ENCODE assay signal across 16 cellular contexts in the genomic region with DNA sequence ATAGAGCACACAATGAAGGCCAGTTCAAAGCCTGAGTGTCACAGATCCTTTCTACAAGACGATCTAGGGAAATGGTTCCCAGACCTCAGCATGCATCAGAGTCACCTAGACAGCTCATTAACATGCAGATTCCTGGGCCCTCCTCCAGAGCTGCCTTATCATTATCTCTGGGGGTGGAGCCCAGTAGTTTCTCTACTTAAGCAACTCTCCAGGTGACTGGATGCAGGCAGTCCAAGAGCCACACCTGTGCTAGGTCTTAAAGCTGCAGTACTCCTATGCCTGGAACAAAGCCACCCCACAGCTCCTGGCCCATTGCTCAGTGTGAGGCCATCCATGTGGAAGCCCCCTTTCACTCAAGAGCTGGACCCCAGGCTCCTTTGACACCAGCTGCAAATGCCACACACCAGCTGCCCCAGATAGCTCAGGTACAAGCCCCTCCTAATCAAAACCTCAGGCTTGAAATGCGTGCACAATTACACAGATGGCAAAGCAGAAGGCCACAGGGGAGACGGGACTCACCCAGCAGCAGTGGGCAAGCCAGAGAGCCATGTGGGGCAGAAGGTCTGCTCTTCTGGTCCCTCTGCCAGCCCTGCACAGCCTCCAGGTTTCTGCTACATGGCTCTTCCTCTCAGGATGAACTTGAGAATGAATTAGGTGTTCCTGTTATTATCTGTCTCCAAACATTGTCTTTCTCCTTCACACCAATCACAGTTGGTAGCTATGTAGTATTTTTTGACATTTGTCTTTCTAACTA.
A peak's percentile ranks its signal among the peaks of the same experiment; 100 is the strongest.
DNase-seq lines count a peak whose midpoint lies in the region; ATAC-seq and TF ChIP-seq lines count a peak whose summit lies in the region.
"Had no signal": no experiment of that assay in that cellular context is flagged by ENCODE, and none has a peak within 500 bp of the region (broad histone marks: within the 10 kb centered on the region; RNA-seq: fewer than 3 reads in every experiment).

No MANE protein-coding gene starts in this region.

- no peak overlapping the region for H3K27ac Mint-ChIP-seq in activated naive CD4-positive, alpha-beta T cell treated with anti-CD3 and anti-CD28 coated beads, Interleukin-2, amount 50 U/mL, for 72 hours
- H3K27ac Mint-ChIP-seq: activated CD4-positive, alpha-beta memory T cell treated with anti-CD3 and anti-CD28 coated beads, Interleukin-2, amount 10 ng/mL, durations not matched to agents 7 days and 5 days; activated T-helper 1 cell treated with anti-CD3 and anti-CD28 coated beads, Interleukin-12 subunit alpha, Interleukin-12 subunit beta, Interleukin-2, Interleukin-4 antibody, amounts not matched to agents 30 ng/mL and 10 ng/mL and 1 ng/mL, durations not matched to agents 14 hours and 24 hours and 36 hours; CD4-positive, CD25-positive, alpha-beta regulatory T cell had no signal

- DNase-seq in NCI-H748 (lab: John Stamatoyannopoulos, UW; ENCODE audit: unreplicated experiment): peak; percentile 15
- no peak for DNase-seq in NCI-H748 treated with DMSO at 0.1 percent for 48 hours (lab: John Stamatoyannopoulos, UW)
- peak; percentile 56 for DNase-seq in RWPE1 (ENCODE audit: low spot score)
- DNase-seq in iPS DF 4.7 (ENCODE audit: extremely low read depth, low spot score): peak; percentile 58
- peak; percentile 34 for DNase-seq in retina
- DNase-seq in cortex of kidney (lab: John Stamatoyannopoulos, UW): no peak
- no peak for DNase-seq in activated naive CD4-positive, alpha-beta T cell treated with anti-CD3 and anti-CD28 coated beads, Interleukin-2, amount 50 U/mL, for 72 hours (ENCODE audit: low spot score in 2 of 2)
- no peak for DNase-seq in NCI-H1105 treated with DMSO at 0.1 percent for 48 hours (lab: John Stamatoyannopoulos, UW)
- DNase-seq: hippocampal formation had no signal

- ATAC-seq in activated naive CD4-positive, alpha-beta T cell treated with anti-CD3 and anti-CD28 coated beads, Interleukin-2, amount 50 U/mL, for 72 hours: no peak

- no peak for TF ChIP-seq CTCF in RWPE1 (conservative IDR thresholded peaks at IDR 0.05; ENCODE audit: low read depth)

- H3K36me3 Mint-ChIP-seq in activated naive CD4-positive, alpha-beta T cell treated with anti-CD3 and anti-CD28 coated beads, Interleukin-2, amount 50 U/mL, for 72 hours: no peaks in the 10 kb centered on the region
- H3K36me3 Mint-ChIP-seq: CD4-positive, CD25-positive, alpha-beta regulatory T cell; natural killer cell had no signal

- peak overlapping the region; percentile 14; the same call in 1 of the 2 replicates for H3K27ac ChIP-seq in RWPE1
- H3K27ac ChIP-seq: A549, vagina had no signal

- H3K9me3 Mint-ChIP-seq in activated naive CD4-positive, alpha-beta T cell treated with anti-CD3 and anti-CD28 coated beads, Interleukin-2, amount 50 U/mL, for 72 hours: no peaks in the 10 kb centered on the region
- H3K9me3 Mint-ChIP-seq: activated CD4-positive, alpha-beta memory T cell treated with anti-CD3 and anti-CD28 coated beads, Interleukin-2, amount 10 ng/mL, durations not matched to agents 7 days and 5 days; activated T-helper 1 cell treated with anti-CD3 and anti-CD28 coated beads, Interleukin-12 subunit alpha, Interleukin-12 subunit beta, Interleukin-2, Interleukin-4 antibody, amounts not matched to agents 30 ng/mL and 10 ng/mL and 1 ng/mL, durations not matched to agents 14 hours and 24 hours and 36 hours; CD4-positive, CD25-positive, alpha-beta regulatory T cell; effector memory CD8-positive, alpha-beta T cell; natural killer cell had no signal

- CTCF ChIA-PET in RWPE1 (lab: Yijun Ruan, JAX): interaction anchor here (0.6 to 3.0 kb wide), 20 partner anchors 10 to 223 kb away, joined by 3 to 13 read pairs (median 6); no protein-coding TSS in a partner anchor

- POLR2A ChIA-PET in RWPE1 (lab: Yijun Ruan, JAX; ENCODE audit: low non-redundant PET): no interaction called here

Comparison
In these comparisons a context has a peak if more than half of its experiments do, and no peak if none do; other contexts are left out.
1. DNase-seq: peak in NCI-H748 (single experiment), RWPE1 (single experiment), iPS DF 4.7 (single experiment) and retina (single experiment); none in NCI-H748 treated with DMSO at 0.1 percent for 48 hours (single experiment), cortex of kidney (single experiment), activated naive CD4-positive, alpha-beta T cell treated with anti-CD3 and anti-CD28 coated beads, Interleukin-2, amount 50 U/mL, for 72 hours (0 of 2) and NCI-H1105 treated with DMSO at 0.1 percent for 48 hours (single experiment).